In genomic region chr5:173902743-173903142, GRCh38 we compare ENCODE assay signal across 22 cellular contexts. TPM values are rescaled to one million over a fixed set of nuclear protein-coding genes. Genes with fewer than 3 reads are reported as not detected.
DNase-seq lines count a peak whose midpoint lies in the region; ATAC-seq and TF ChIP-seq lines count a peak whose summit lies in the region.
"Had no signal": no experiment of that assay in that cellular context is flagged by ENCODE, and none has a peak within 500 bp of the region (broad histone marks: within the 10 kb centered on the region; RNA-seq: fewer than 3 reads in every experiment).

No MANE protein-coding gene starts in this region.

- H3K27me3 Mint-ChIP-seq in type B pancreatic cell, result no peaks in the 10 kb centered on the region
- H3K27me3 Mint-ChIP-seq: B cell; natural killer cell treated with Interleukin-12 subunit alpha and Interleukin-12 subunit beta and Interleukin-15 and Interleukin-18, amount 100 ng/mL, for 72 hours had no signal

- peaks cover 80% of the 10 kb centered on the region for H3K4me1 ChIP-seq in KMS-11 (ENCODE audit: low read depth, poor library complexity, severe bottlenecking)
- H3K4me1 ChIP-seq in RWPE2 (ENCODE audit: insufficient read depth, poor library complexity, severe bottlenecking), result no peaks in the 10 kb centered on the region
- H3K4me1 ChIP-seq in prostate gland (replicated peaks), result no peaks in the 10 kb centered on the region

- intact Hi-C loops in prostate gland (cut with DNase I), result no loop called here

- H3K79me2 ChIP-seq in KMS-11 (ENCODE audit: insufficient read depth, low read depth), result peaks cover 95% of the 10 kb centered on the region

- peak overlapping the region; percentile 91 for H3K4me2 ChIP-seq in KMS-11

- DNase-seq in RWPE2 (ENCODE audit: low spot score), result no peak
- DNase-seq in prostate gland (ENCODE audit: low spot score), result no peak
- DNase-seq in type B pancreatic cell (ENCODE audit: extremely low spot score, unreplicated experiment), result no peak
- no peak for DNase-seq in GM13976 (ENCODE audit: low spot score)
- no peak for DNase-seq in NCI-H1105 treated with DMSO at 0.1 percent for 48 hours (lab: John Stamatoyannopoulos, UW)
- DNase-seq: activated CD4-positive, alpha-beta T cell treated with anti-CD3 and anti-CD28 coated beads, Interleukin-2, amount 50 U/mL, for 48 hours; activated CD8-positive, alpha-beta memory T cell treated with anti-CD3 and anti-CD28 coated beads, Interleukin-2, amount 50 U/mL, for 4 hours; activated naive CD4-positive, alpha-beta T cell treated with anti-CD3 and anti-CD28 coated beads for 36 hours; KBM-7; lower lobe of right lung; NCI-H1436; right cardiac atrium; stimulated activated CD4-positive, alpha-beta T cell treated with anti-CD3 and anti-CD28 coated beads, Interleukin-2, amount 100 ng/mL, for 24 hours; T-helper 1 cell had no signal

- H3K36me3 ChIP-seq in KMS-11 (ENCODE audit: insufficient read depth), result no peaks in the 10 kb centered on the region
- H3K36me3 ChIP-seq in RWPE2 (ENCODE audit: low read depth), result no peaks in the 10 kb centered on the region
- H3K36me3 ChIP-seq in prostate gland, result no peaks in the 10 kb centered on the region
- H3K36me3 ChIP-seq: breast epithelium, lower lobe of right lung had no signal

- H3K4me3 Mint-ChIP-seq in type B pancreatic cell, result no peak overlapping the region
- H3K4me3 Mint-ChIP-seq: activated naive CD4-positive, alpha-beta T cell treated with anti-CD3 and anti-CD28 coated beads for 36 hours; activated T-helper 1 cell treated with anti-CD3 and anti-CD28 coated beads, Interleukin-12 subunit alpha, Interleukin-12 subunit beta, Interleukin-2, Interleukin-4 antibody, amounts not matched to agents 30 ng/mL and 10 ng/mL and 1 ng/mL, durations not matched to agents 14 hours and 24 hours and 36 hours; B cell; natural killer cell treated with Interleukin-12 subunit alpha and Interleukin-12 subunit beta and Interleukin-15 and Interleukin-18, amount 100 ng/mL, for 72 hours had no signal

- H3K27me3 ChIP-seq in KMS-11 (ENCODE audit: insufficient read depth, low read depth), result no peaks in the 10 kb centered on the region
- no peaks in the 10 kb centered on the region for H3K27me3 ChIP-seq in RWPE2 (ENCODE audit: insufficient read depth, poor library complexity, severe bottlenecking)
- H3K27me3 ChIP-seq in prostate gland (replicated peaks; ENCODE audit: insufficient read depth), result no peaks in the 10 kb centered on the region
- H3K27me3 ChIP-seq: breast epithelium had no signal

- no peak overlapping the region for H3K4me3 ChIP-seq in KMS-11 (IDR thresholded peaks at IDR 0.05; ENCODE audit: insufficient read depth, low read depth, low read length)
- H3K4me3 ChIP-seq in RWPE2 (ENCODE audit: severe bottlenecking), result no peak overlapping the region
- no peak overlapping the region for H3K4me3 ChIP-seq in prostate gland
- H3K4me3 ChIP-seq: breast epithelium, lower lobe of right lung had no signal

- TF ChIP-seq CTCF in KMS-11 (conservative IDR thresholded peaks at IDR 0.05; ENCODE audit: low read depth, low read length) (no peak), RWPE2 (IDR thresholded peaks at IDR 0.05; ENCODE audit: poor library complexity, severe bottlenecking) (no peak), prostate gland (IDR thresholded peaks at IDR 0.05) (no peak), type B pancreatic cell (conservative IDR thresholded peaks at IDR 0.05) (no peak), GM13976 (IDR thresholded peaks at IDR 0.05; ENCODE audit: borderline replicate concordance, control extremely low read depth, extremely low read depth, insufficient read depth, missing control alignments) (no peak)

- no peaks in the 10 kb centered on the region for H3K9me3 Mint-ChIP-seq in type B pancreatic cell
- H3K9me3 Mint-ChIP-seq: activated naive CD4-positive, alpha-beta T cell treated with anti-CD3 and anti-CD28 coated beads for 36 hours; activated T-helper 1 cell treated with anti-CD3 and anti-CD28 coated beads, Interleukin-12 subunit alpha, Interleukin-12 subunit beta, Interleukin-2, Interleukin-4 antibody, amounts not matched to agents 30 ng/mL and 10 ng/mL and 1 ng/mL, durations not matched to agents 14 hours and 24 hours and 36 hours; natural killer cell treated with Interleukin-12 subunit alpha and Interleukin-12 subunit beta and Interleukin-15 and Interleukin-18, amount 100 ng/mL, for 72 hours had no signal

- no peak overlapping the region for H3K9ac ChIP-seq in KMS-11

- no peak overlapping the region for H3K27ac Mint-ChIP-seq in type B pancreatic cell
- H3K27ac Mint-ChIP-seq: activated naive CD4-positive, alpha-beta T cell treated with anti-CD3 and anti-CD28 coated beads for 36 hours; activated T-helper 1 cell treated with anti-CD3 and anti-CD28 coated beads, Interleukin-12 subunit alpha, Interleukin-12 subunit beta, Interleukin-2, Interleukin-4 antibody, amounts not matched to agents 30 ng/mL and 10 ng/mL and 1 ng/mL, durations not matched to agents 14 hours and 24 hours and 36 hours; B cell; natural killer cell treated with Interleukin-12 subunit alpha and Interleukin-12 subunit beta and Interleukin-15 and Interleukin-18, amount 100 ng/mL, for 72 hours had no signal

- peak; percentile 44; the same call in 1 of the 3 replicates for ATAC-seq in RWPE2 (ENCODE audit: low read depth)
- ATAC-seq in HG02840 (IDR thresholded peaks at IDR 0.05; ENCODE audit: low FRiP score, unreplicated experiment), result no peak
- ATAC-seq: lower lobe of right lung; natural killer cell treated with Interleukin-12 subunit alpha and Interleukin-12 subunit beta and Interleukin-15 and Interleukin-18, amount 100 ng/mL, for 72 hours; Panc1 had no signal

- no peak for TF ChIP-seq POLR2A in prostate gland (IDR thresholded peaks at IDR 0.05)

- H3K9me3 ChIP-seq in RWPE2 (ENCODE audit: severe bottlenecking) (no peaks in the 10 kb centered on the region), prostate gland (no peaks in the 10 kb centered on the region)
- H3K9me3 ChIP-seq: breast epithelium, lower lobe of right lung had no signal

- in situ Hi-C loops in GM13976 (cut with MboI; ENCODE audit: low sequenced_read_pairs, unreplicated experiment), result no loop called here

- H2AFZ ChIP-seq in KMS-11 (ENCODE audit: low read depth), result no peak overlapping the region

- H4K20me1 ChIP-seq in KMS-11 (ENCODE audit: insufficient read depth), result 0 out of 2 replicates have a peak, but pooled peaks cover 3% of the 10 kb centered on the region

- H3K27ac ChIP-seq in KMS-11 (peak overlapping the region; percentile 41; the same call in 1 of the 2 replicates), RWPE2 (ENCODE audit: poor library complexity, severe bottlenecking) (no peak overlapping the region), cingulate gyrus (ENCODE audit: low read depth, low read length) (peak overlapping the region; percentile 23), prostate gland (peak overlapping the region; percentile 9 to 57)
- H3K27ac ChIP-seq: lower lobe of right lung had no signal

- peaks cover 4% of the 10 kb centered on the region for H3K4me1 Mint-ChIP-seq in type B pancreatic cell (ENCODE audit: unreplicated experiment)

- peaks cover 18% of the 10 kb centered on the region for H3K36me3 Mint-ChIP-seq in type B pancreatic cell
- H3K36me3 Mint-ChIP-seq: natural killer cell treated with Interleukin-12 subunit alpha and Interleukin-12 subunit beta and Interleukin-15 and Interleukin-18, amount 100 ng/mL, for 72 hours had no signal

RNA-seq across cellular contexts. Expression of gene CPEB4, which starts 14.6 kb away (rescaled TPM):
- total RNA-seq in prostate gland (10 to 100 TPM; 36.5 to 45.3 TPM), type B pancreatic cell (ENCODE audit: low replicate concordance) (53.2 and 56.1 TPM in 2 replicates)
